Comparison of ENCODE assay signal across 20 cellular contexts in the genomic region with DNA sequence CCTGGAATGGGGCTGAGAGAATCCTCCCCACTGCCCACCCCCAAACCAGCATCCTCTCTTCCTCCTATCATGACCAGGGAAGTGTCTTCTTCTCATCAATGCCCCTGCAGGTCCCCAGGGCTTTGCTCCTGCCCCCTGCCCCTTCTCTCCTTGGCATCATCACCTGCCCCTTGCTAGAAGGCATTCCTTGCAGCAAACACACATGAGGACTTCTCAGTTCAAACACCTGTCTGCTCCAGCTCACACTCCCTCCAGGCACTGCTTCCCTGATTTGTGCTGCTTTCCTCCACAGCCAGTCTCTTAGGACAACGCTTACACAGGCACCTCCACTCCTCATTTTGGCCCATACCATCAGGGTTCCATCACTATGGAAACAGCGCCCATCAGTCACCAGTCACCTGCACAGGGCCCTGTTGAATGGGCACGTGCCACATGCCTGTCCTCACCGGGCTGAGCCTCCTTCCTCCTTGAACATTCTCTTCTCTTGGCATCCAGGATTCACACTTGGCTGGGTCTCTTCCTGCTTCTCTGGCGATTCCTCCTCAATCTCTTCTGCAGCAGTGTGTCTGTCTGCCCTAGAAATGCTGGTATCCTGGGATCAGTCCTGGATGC.
A peak's percentile ranks its signal among the peaks of the same experiment; 100 is the strongest.
DNase-seq lines count a peak whose midpoint lies in the region; ATAC-seq and TF ChIP-seq lines count a peak whose summit lies in the region.
"Had no signal": no experiment of that assay in that cellular context is flagged by ENCODE, and none has a peak within 500 bp of the region (broad histone marks: within the 10 kb centered on the region; RNA-seq: fewer than 3 reads in every experiment).

No MANE protein-coding gene starts in this region.

- H3K4me3 ChIP-seq in DND-41 (ENCODE audit: low read depth in 1 of 2, low read length in 2 of 2): no peak overlapping the region
- H3K4me3 ChIP-seq in endodermal cell (ENCODE audit: low read length): no peak overlapping the region
- H3K4me3 ChIP-seq: MG63 had no signal

- H3K36me3 ChIP-seq in DND-41 (ENCODE audit: insufficient read depth, low read length) (peaks cover 95% of the 10 kb centered on the region), endodermal cell (ENCODE audit: control insufficient read depth, insufficient read depth, low read length) (no peaks in the 10 kb centered on the region)
- H3K36me3 ChIP-seq: MG63 had no signal

- H4K20me1 ChIP-seq in DND-41 (ENCODE audit: insufficient read depth, low read length): peaks cover 73% of the 10 kb centered on the region

- H3K27ac Mint-ChIP-seq in activated T-cell treated with anti-CD3 and anti-CD28 coated beads, Interleukin-2, amount 50 U/mL, for 24 hours: peak overlapping the region; percentile 77
- H3K27ac Mint-ChIP-seq in endodermal cell: no peak overlapping the region
- no peak overlapping the region for H3K27ac Mint-ChIP-seq in type B pancreatic cell
- no peak overlapping the region for H3K27ac Mint-ChIP-seq in activated CD8-positive, alpha-beta T cell treated with anti-CD3 and anti-CD28 coated beads for 36 hours
- H3K27ac Mint-ChIP-seq: H9 had no signal

- H3K4me1 ChIP-seq in DND-41 (ENCODE audit: insufficient read depth, low read length) (peaks cover 4% of the 10 kb centered on the region; the same call in 1 of the 2 replicates), endodermal cell (ENCODE audit: control insufficient read depth, insufficient read depth, low read length) (no peaks in the 10 kb centered on the region)

- H3K9me3 Mint-ChIP-seq in activated T-cell treated with anti-CD3 and anti-CD28 coated beads, Interleukin-2, amount 50 U/mL, for 24 hours: no peaks in the 10 kb centered on the region
- no peaks in the 10 kb centered on the region for H3K9me3 Mint-ChIP-seq in endodermal cell
- H3K9me3 Mint-ChIP-seq in type B pancreatic cell: no peaks in the 10 kb centered on the region
- no peaks in the 10 kb centered on the region for H3K9me3 Mint-ChIP-seq in activated CD8-positive, alpha-beta T cell treated with anti-CD3 and anti-CD28 coated beads for 36 hours
- H3K9me3 Mint-ChIP-seq: CD14-positive monocyte, H9 had no signal

- ATAC-seq in DND-41 (ENCODE audit: insufficient read depth, low read depth) (no peak), GM21360 (IDR thresholded peaks at IDR 0.05; ENCODE audit: unreplicated experiment) (no peak)
- no peak for ATAC-seq in activated CD8-positive, alpha-beta T cell treated with anti-CD3 and anti-CD28 coated beads for 36 hours
- ATAC-seq: PC-3 had no signal

- H3K27ac ChIP-seq in DND-41 (ENCODE audit: low read length) (peak overlapping the region; percentile 49; the same call in 1 of the 2 replicates), endodermal cell (ENCODE audit: low read depth, low read length) (no peak overlapping the region)
- H3K27ac ChIP-seq: RWPE1 had no signal

- H3K79me2 ChIP-seq in DND-41 (ENCODE audit: insufficient read depth, low read length): peaks cover 97% of the 10 kb centered on the region

- peaks cover 95% of the 10 kb centered on the region for H3K36me3 Mint-ChIP-seq in activated T-cell treated with anti-CD3 and anti-CD28 coated beads, Interleukin-2, amount 50 U/mL, for 24 hours (ENCODE audit: low read depth)
- no peaks in the 10 kb centered on the region for H3K36me3 Mint-ChIP-seq in endodermal cell (ENCODE audit: low read depth)
- no peaks in the 10 kb centered on the region for H3K36me3 Mint-ChIP-seq in type B pancreatic cell
- H3K36me3 Mint-ChIP-seq in activated CD8-positive, alpha-beta T cell treated with anti-CD3 and anti-CD28 coated beads for 36 hours (ENCODE audit: low read depth): peaks cover 53% of the 10 kb centered on the region

- DNase-seq in activated T-cell treated with anti-CD3 and anti-CD28 coated beads, Interleukin-2, amount 50 U/mL, for 24 hours: peak; percentile 16
- DNase-seq in activated T-cell treated with anti-CD3 and anti-CD28 coated beads, Interleukin-2, amount 50 U/mL, for 1 hour: no peak
- DNase-seq in DND-41 (no peak), endodermal cell (peak; percentile 14), type B pancreatic cell (ENCODE audit: extremely low spot score, unreplicated experiment) (peak; percentile 51)
- no peak for DNase-seq in activated CD8-positive, alpha-beta T cell treated with anti-CD3 and anti-CD28 coated beads for 36 hours
- DNase-seq: COR-L47, H9, IMR-90, Karpas-422, MG63, NCI-H1092, NCI-H146, NCI-H2081, NCI-H510A, NCI-H774, PC-3 had no signal

- H3K9me3 ChIP-seq in DND-41 (ENCODE audit: insufficient read depth, low read length, severe bottlenecking) (no peaks in the 10 kb centered on the region), endodermal cell (ENCODE audit: control insufficient read depth, low read length) (no peaks in the 10 kb centered on the region)
- H3K9me3 ChIP-seq: MG63 had no signal

- POLR2A ChIA-PET in activated CD8-positive, alpha-beta T cell treated with anti-CD3 and anti-CD28 coated beads for 36 hours (lab: Charles Lee): no interaction called here

- H3K27me3 ChIP-seq in DND-41 (ENCODE audit: insufficient read depth, low read length, poor library complexity): no peaks in the 10 kb centered on the region
- peaks cover 5% of the 10 kb centered on the region for H3K27me3 ChIP-seq in endodermal cell (ENCODE audit: control insufficient read depth, insufficient read depth, low read length, poor library complexity, severe bottlenecking)
- H3K27me3 ChIP-seq: MG63 had no signal

- CTCF ChIA-PET in activated CD8-positive, alpha-beta T cell treated with anti-CD3 and anti-CD28 coated beads for 36 hours (lab: Charles Lee): no interaction called here

- H3K4me2 ChIP-seq in DND-41 (ENCODE audit: insufficient read depth, low read length): no peak overlapping the region

- H3K4me3 Mint-ChIP-seq in activated T-cell treated with anti-CD3 and anti-CD28 coated beads, Interleukin-2, amount 50 U/mL, for 24 hours: no peak overlapping the region
- H3K4me3 Mint-ChIP-seq in endodermal cell (no peak overlapping the region), type B pancreatic cell (no peak overlapping the region)
- H3K4me3 Mint-ChIP-seq in activated CD8-positive, alpha-beta T cell treated with anti-CD3 and anti-CD28 coated beads for 36 hours: no peak overlapping the region
- H3K4me3 Mint-ChIP-seq: CD14-positive monocyte, H9 had no signal

- H3K27me3 Mint-ChIP-seq in activated T-cell treated with anti-CD3 and anti-CD28 coated beads, Interleukin-2, amount 50 U/mL, for 24 hours: no peaks in the 10 kb centered on the region
- H3K27me3 Mint-ChIP-seq in endodermal cell (ENCODE audit: insufficient read depth) (peaks cover 12% of the 10 kb centered on the region), type B pancreatic cell (peaks cover 35% of the 10 kb centered on the region)
- no peaks in the 10 kb centered on the region for H3K27me3 Mint-ChIP-seq in activated CD8-positive, alpha-beta T cell treated with anti-CD3 and anti-CD28 coated beads for 36 hours

- no peak for TF ChIP-seq CTCF in DND-41 (IDR thresholded peaks at IDR 0.05; ENCODE audit: borderline replicate concordance, extremely low read depth, low read length, poor library complexity, severe bottlenecking)
- TF ChIP-seq CTCF in endodermal cell (conservative IDR thresholded peaks at IDR 0.05): no peak
- TF ChIP-seq CTCF in type B pancreatic cell (conservative IDR thresholded peaks at IDR 0.05): no peak
- TF ChIP-seq CTCF in activated CD8-positive, alpha-beta T cell treated with anti-CD3 and anti-CD28 coated beads for 36 hours (IDR thresholded peaks at IDR 0.05): no peak

- intact Hi-C loops in activated CD8-positive, alpha-beta T cell treated with anti-CD3 and anti-CD28 coated beads for 36 hours (cut with micrococcal nuclease): no loop called here

- H3K9ac ChIP-seq in DND-41 (ENCODE audit: low read depth, low read length): no peak overlapping the region
- H3K9ac ChIP-seq in endodermal cell (ENCODE audit: extremely low read depth, low read length, poor library complexity, severe bottlenecking): no peak overlapping the region

- 88 to 94% methylated on average over 5 of the region's 5 CpGs for WGBS in endodermal cell (ENCODE audit: insufficient coverage in 1 of 2, insufficient read length in 1 of 2), 2 experiments

- H2AFZ ChIP-seq in DND-41 (ENCODE audit: low read depth, low read length): no peak overlapping the region

- H3K4me1 Mint-ChIP-seq in activated T-cell treated with anti-CD3 and anti-CD28 coated beads, Interleukin-2, amount 50 U/mL, for 24 hours (ENCODE audit: low read depth): peaks cover 32% of the 10 kb centered on the region
- H3K4me1 Mint-ChIP-seq in endodermal cell (no peaks in the 10 kb centered on the region), type B pancreatic cell (ENCODE audit: unreplicated experiment) (no peaks in the 10 kb centered on the region)
- H3K4me1 Mint-ChIP-seq in activated CD8-positive, alpha-beta T cell treated with anti-CD3 and anti-CD28 coated beads for 36 hours (ENCODE audit: low read depth): peaks cover 14% of the 10 kb centered on the region
- H3K4me1 Mint-ChIP-seq: CD14-positive monocyte had no signal

Comparison
In these comparisons a context has a peak if more than half of its experiments do, and no peak if none do; other contexts are left out.
1. DNase-seq: peak in activated T-cell treated with anti-CD3 and anti-CD28 coated beads, Interleukin-2, amount 50 U/mL, for 24 hours (single experiment), endodermal cell (single experiment) and type B pancreatic cell (single experiment); none in activated T-cell treated with anti-CD3 and anti-CD28 coated beads, Interleukin-2, amount 50 U/mL, for 1 hour (single experiment), DND-41 (single experiment) and activated CD8-positive, alpha-beta T cell treated with anti-CD3 and anti-CD28 coated beads for 36 hours (single experiment).